ENCODE assay signal across 9 cellular contexts in the genomic region with DNA sequence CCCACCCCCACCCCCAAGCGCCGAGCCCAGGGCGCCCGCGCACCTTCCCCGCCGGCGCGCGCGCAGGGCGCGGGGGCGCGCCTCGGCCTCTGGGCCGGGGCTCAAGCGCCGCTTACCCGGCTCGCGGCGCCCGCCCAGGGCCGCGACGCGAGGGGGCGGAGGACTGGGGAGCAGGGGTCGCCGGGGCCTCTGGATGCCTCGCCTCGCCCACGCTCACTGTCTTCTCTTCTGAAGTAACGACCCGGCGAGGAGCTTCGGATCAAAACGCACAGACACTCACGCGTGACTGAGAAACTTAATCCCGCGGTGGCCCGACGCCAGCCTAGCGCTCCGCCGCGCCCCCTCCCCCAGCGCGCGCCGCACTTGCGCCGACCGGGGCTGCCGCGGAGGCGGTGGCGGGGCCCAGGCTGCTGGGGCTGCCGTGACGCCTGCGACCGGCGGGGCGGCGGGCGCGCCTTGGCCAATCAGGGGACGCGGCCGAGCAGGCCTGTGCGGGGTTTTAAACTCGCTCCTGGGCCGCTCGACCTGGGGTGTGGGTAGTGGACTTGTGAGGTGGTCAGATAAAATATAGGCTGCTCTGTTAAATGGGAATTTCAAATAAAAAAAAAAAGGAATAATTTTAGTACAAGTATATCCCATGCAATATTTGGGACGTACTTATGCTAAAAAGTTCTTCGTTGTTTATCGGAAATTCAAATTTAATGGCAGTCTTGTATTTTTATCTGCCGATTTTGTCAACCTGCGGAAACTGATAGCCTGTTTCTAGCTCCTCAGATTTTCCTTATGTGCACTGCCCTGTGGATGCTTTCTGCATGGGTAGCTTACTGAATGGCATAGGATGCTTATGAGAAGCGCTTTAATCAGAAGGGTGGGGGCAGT. TPM values are rescaled to one million over a fixed set of nuclear protein-coding genes. Genes with fewer than 3 reads are reported as not detected.
A peak's percentile ranks its signal among the peaks of the same experiment; 100 is the strongest.
DNase-seq lines count a peak whose midpoint lies in the region; ATAC-seq and TF ChIP-seq lines count a peak whose summit lies in the region.
"Had no signal": no experiment of that assay in that cellular context is flagged by ENCODE, and none has a peak within 500 bp of the region (broad histone marks: within the 10 kb centered on the region; RNA-seq: fewer than 3 reads in every experiment).

A gene with protein sequence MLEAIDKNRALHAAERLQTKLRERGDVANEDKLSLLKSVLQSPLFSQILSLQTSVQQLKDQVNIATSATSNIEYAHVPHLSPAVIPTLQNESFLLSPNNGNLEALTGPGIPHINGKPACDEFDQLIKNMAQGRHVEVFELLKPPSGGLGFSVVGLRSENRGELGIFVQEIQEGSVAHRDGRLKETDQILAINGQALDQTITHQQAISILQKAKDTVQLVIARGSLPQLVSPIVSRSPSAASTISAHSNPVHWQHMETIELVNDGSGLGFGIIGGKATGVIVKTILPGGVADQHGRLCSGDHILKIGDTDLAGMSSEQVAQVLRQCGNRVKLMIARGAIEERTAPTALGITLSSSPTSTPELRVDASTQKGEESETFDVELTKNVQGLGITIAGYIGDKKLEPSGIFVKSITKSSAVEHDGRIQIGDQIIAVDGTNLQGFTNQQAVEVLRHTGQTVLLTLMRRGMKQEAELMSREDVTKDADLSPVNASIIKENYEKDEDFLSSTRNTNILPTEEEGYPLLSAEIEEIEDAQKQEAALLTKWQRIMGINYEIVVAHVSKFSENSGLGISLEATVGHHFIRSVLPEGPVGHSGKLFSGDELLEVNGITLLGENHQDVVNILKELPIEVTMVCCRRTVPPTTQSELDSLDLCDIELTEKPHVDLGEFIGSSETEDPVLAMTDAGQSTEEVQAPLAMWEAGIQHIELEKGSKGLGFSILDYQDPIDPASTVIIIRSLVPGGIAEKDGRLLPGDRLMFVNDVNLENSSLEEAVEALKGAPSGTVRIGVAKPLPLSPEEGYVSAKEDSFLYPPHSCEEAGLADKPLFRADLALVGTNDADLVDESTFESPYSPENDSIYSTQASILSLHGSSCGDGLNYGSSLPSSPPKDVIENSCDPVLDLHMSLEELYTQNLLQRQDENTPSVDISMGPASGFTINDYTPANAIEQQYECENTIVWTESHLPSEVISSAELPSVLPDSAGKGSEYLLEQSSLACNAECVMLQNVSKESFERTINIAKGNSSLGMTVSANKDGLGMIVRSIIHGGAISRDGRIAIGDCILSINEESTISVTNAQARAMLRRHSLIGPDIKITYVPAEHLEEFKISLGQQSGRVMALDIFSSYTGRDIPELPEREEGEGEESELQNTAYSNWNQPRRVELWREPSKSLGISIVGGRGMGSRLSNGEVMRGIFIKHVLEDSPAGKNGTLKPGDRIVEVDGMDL (N-terminal part only) (minus strand): TSS at position 409 of the 879 bp plus-strand sequence. CDS start 29,377 bp downstream, outside the sequence.

- in situ Hi-C loops in GM13976 (cut with MboI; ENCODE audit: low sequenced_read_pairs, unreplicated experiment), result no loop called here

- no peak for TF ChIP-seq CTCF in GM13976 (IDR thresholded peaks at IDR 0.05; ENCODE audit: borderline replicate concordance, control extremely low read depth, extremely low read depth, insufficient read depth, missing control alignments)
- TF ChIP-seq CTCF in stomach (IDR thresholded peaks at IDR 0.05), result no peak

- no peak for TF ChIP-seq EP300 in stomach (IDR thresholded peaks at IDR 0.05)

- H3K4me3 ChIP-seq in stomach, result peak within 1 kb of the TSS; percentile 65 to 72 (median 68)

- H3K27me3 ChIP-seq in stomach, result peaks cover 0 to 8% (median 0%) of the 10 kb centered on the region in 3 donors

- no peak for TF ChIP-seq POLR2A in stomach (IDR thresholded peaks at IDR 0.05)

- ATAC-seq in GM21447 (IDR thresholded peaks at IDR 0.05; ENCODE audit: unreplicated experiment), result no peak
- ATAC-seq in GM19328 (IDR thresholded peaks at IDR 0.05; ENCODE audit: unreplicated experiment), result no peak

- 6 to 17% (median 10%) methylated on average over 18 to 80 of the region's 82 CpGs for WGBS in stomach, 5 donors

- no peaks in the 10 kb centered on the region for H3K36me3 ChIP-seq in stomach

- no peaks in the 10 kb centered on the region for H3K9me3 ChIP-seq in stomach

- peak; percentile 19 for DNase-seq in GM13976 (ENCODE audit: low spot score)
- DNase-seq in NCI-H526 (lab: John Stamatoyannopoulos, UW), result peak; percentile 11 to 85
- peak; percentile 84 for DNase-seq in dermis blood vessel endothelial cell
- peak; percentile 70 for DNase-seq in kidney tubule cell (ENCODE audit: low spot score)
- DNase-seq in stomach, result peak; percentile 57
- DNase-seq in NOMO-1 treated with dmso at 0.1 percent for 144 hours (lab: John Stamatoyannopoulos, UW; ENCODE audit: unreplicated experiment), result no peak

- peaks cover 0 to 49% (median 19%) of the 10 kb centered on the region in 4 donors for H3K4me1 ChIP-seq in stomach

- H3K27ac ChIP-seq in stomach, result peak within 1 kb of the TSS; percentile 59 to 93 (median 87)
- H3K27ac ChIP-seq: KMS-11 had no signal

- intact Hi-C loops in stomach (cut with DNase I; ENCODE audit: low total_unique reads), result no loop called here

RNA-seq across cellular contexts. Expression of the gene that starts here (rescaled TPM):
- 130 and 175 TPM in 2 replicates for total RNA-seq in dermis blood vessel endothelial cell
- 10 to 100 TPM; 12.9 to 54.3 (median 18.3) TPM for total RNA-seq in stomach
- polyA plus RNA-seq in stomach, result 1 to 10 TPM; 6.4 to 6.7 (median 6.5) TPM
